In the genomic region with DNA sequence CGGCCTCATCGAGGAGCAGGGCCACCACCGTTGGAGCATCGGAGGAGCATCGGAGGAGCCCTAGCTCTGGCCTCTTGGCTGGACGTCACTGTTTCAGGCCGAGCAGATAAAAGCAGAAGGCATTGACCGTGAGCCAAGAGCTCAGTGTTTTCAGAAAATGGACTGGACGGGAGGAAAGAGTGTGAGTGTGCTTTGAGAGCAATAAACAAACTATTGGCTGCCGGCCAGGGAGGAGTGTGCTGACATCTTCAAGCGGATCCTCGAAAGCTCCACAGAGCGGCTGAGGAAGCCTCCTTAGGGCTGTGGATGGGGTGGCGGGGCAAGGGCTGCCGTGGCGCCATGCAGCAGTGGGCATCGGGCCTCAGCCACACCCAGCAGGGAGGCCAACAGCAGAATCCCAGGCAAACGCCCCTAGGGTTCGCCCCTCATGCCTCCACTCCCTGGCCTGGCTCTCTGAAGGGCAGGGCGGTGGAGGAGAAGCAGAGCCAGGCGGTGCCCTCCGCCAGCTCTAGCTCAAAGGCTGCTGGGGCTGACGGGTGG, we compare ENCODE assay signal across 9 cellular contexts. TPM values are rescaled to one million over a fixed set of nuclear protein-coding genes. Genes with fewer than 3 reads are reported as not detected.
DNase-seq lines count a peak whose midpoint lies in the region; ATAC-seq and TF ChIP-seq lines count a peak whose summit lies in the region.
"Had no signal": no experiment of that assay in that cellular context is flagged by ENCODE, and none has a peak within 500 bp of the region (broad histone marks: within the 10 kb centered on the region; RNA-seq: fewer than 3 reads in every experiment).

No MANE protein-coding gene starts in this region.

- TF ChIP-seq CTCF in mammary epithelial cell (conservative IDR thresholded peaks at IDR 0.05 in 1 of 2, IDR thresholded peaks at IDR 0.05 in 1 of 2; ENCODE audit: extremely low read depth in 1 of 2, insufficient read depth in 1 of 2, low read depth in 1 of 2, low read length in 2 of 2) (no peak), mucosa of descending colon (IDR thresholded peaks at IDR 0.05) (no peak)

- no peak overlapping the region for H3K27ac ChIP-seq in mammary epithelial cell (ENCODE audit: insufficient read depth, low read depth, low read length)

- no peak overlapping the region for H3K4me3 ChIP-seq in mammary epithelial cell (replicated peaks in 1 of 3; ENCODE audit: insufficient read depth in 1 of 3, low read depth in 2 of 3, low read length in 3 of 3)
- no peak overlapping the region for H3K4me3 ChIP-seq in mucosa of descending colon

- DNase-seq in COR-L47 (lab: John Stamatoyannopoulos, UW) (peak; percentile 87), NCI-H2227 (lab: John Stamatoyannopoulos, UW; ENCODE audit: unreplicated experiment) (peak; percentile 23), mammary epithelial cell (no peak), mucosa of descending colon (peak in 1 of 3 donors; percentile 91)
- DNase-seq: activated CD4-positive, alpha-beta T cell treated with anti-CD3 and anti-CD28 coated beads, Interleukin-2, amount 50 U/mL, for 48 hours had no signal

- H3K9me3 ChIP-seq in mammary epithelial cell (replicated peaks; ENCODE audit: insufficient read depth, low read length): no peaks in the 10 kb centered on the region
- H3K9me3 ChIP-seq in mucosa of descending colon: no peaks in the 10 kb centered on the region

- peak; percentile 71 for ATAC-seq in mucosa of descending colon
- no peak for ATAC-seq in GM19023 (IDR thresholded peaks at IDR 0.05; ENCODE audit: unreplicated experiment)
- ATAC-seq in GM21786 (IDR thresholded peaks at IDR 0.05; ENCODE audit: unreplicated experiment): no peak
- ATAC-seq in GM21360 (IDR thresholded peaks at IDR 0.05; ENCODE audit: unreplicated experiment): no peak
- no peak for ATAC-seq in HG02571 (IDR thresholded peaks at IDR 0.05; ENCODE audit: unreplicated experiment)

- dilution Hi-C loops in mammary epithelial cell (cut with HindIII; ENCODE audit: low sequenced_read_pairs): no loop called here

- no TSS peak for BruUV-seq in mammary epithelial cell (replicated peaks; lab: Mats Ljungman, UMichigan)

- in situ Hi-C loops in mammary epithelial cell (cut with MboI; ENCODE audit: low sequenced_read_pairs in 2 of 2): no loop called here

- H3K9ac ChIP-seq in mammary epithelial cell (ENCODE audit: insufficient read depth, low read length): no peak overlapping the region

- H3K27me3 ChIP-seq in mammary epithelial cell (ENCODE audit: insufficient read depth, low read length): no peaks in the 10 kb centered on the region

- WGBS in mammary epithelial cell (ENCODE audit: low coverage, missing lambda C conversion rate): 99% methylated on average over 17 of the region's 23 CpGs

- CTCF ChIA-PET in mammary epithelial cell (lab: Charles Lee; ENCODE audit: low non-redundant PET): interaction anchor here (0.7 kb wide), 1 partner anchor 597 kb away, joined by 3 read pairs; no protein-coding TSS in a partner anchor

- intact Hi-C loops in mammary epithelial cell (cut with micrococcal nuclease): loop anchor here (5.0 kb wide), 3 partner anchors 307 to 597 kb away; no protein-coding TSS in a partner anchor
- intact Hi-C loops in mucosa of descending colon (cut with DNase I, micrococcal nuclease): no loop called here

- H3K4me1 ChIP-seq in mammary epithelial cell (ENCODE audit: insufficient read depth, low read length) (peaks cover 18% of the 10 kb centered on the region), mucosa of descending colon (ENCODE audit: low read depth) (peaks cover 5% of the 10 kb centered on the region)

- H3K4me2 ChIP-seq in mammary epithelial cell (ENCODE audit: insufficient read depth, low read depth, low read length): peak overlapping the region; percentile 57

- no peaks in the 10 kb centered on the region for H4K20me1 ChIP-seq in mammary epithelial cell (ENCODE audit: insufficient read depth, low read length)

- no peak overlapping the region for H2AFZ ChIP-seq in mammary epithelial cell (ENCODE audit: low read depth, low read length)

- H3K79me2 ChIP-seq in mammary epithelial cell (ENCODE audit: insufficient read depth, low read length): no peaks in the 10 kb centered on the region

- H3K36me3 ChIP-seq in mammary epithelial cell (ENCODE audit: insufficient read depth, low read length): no peaks in the 10 kb centered on the region
- H3K36me3 ChIP-seq in mucosa of descending colon (ENCODE audit: low read depth): no peaks in the 10 kb centered on the region

RNA-seq across cellular contexts. Expression of gene IRS2, which starts 41.8 kb away (rescaled TPM):
- total RNA-seq in mammary epithelial cell: 10 to 100 TPM; 22.7 to 37.8 TPM
- polyA plus RNA-seq in mammary epithelial cell: 6.2 TPM
- polyA minus RNA-seq in mammary epithelial cell: 14.0 TPM
- total RNA-seq in mucosa of descending colon: 10 to 100 TPM; 14.0 to 31.4 (median 23.7) TPM
